1 cellular context compared by ENCODE assay signal in genomic region chr19:1281895-1282287, GRCh38.
A peak's percentile ranks its signal among the peaks of the same experiment; 100 is the strongest.
TF ChIP-seq lines count a peak whose summit lies in the region.

No MANE protein-coding gene starts in this region.

TF ChIP-seq in GM12878, 131 proteins besides CTCF, POLR2A, EP300 and RAD21:
- TF ChIP-seq ATF7 (IDR thresholded peaks at IDR 0.05; ENCODE audit: low read depth), result no peak
- TF ChIP-seq NFXL1 (IDR thresholded peaks at IDR 0.05; ENCODE audit: borderline replicate concordance), result 0 out of 2 replicates have a peak, but pooled peaks have one; percentile 46
TF ChIP-seq in GM12878: peak in this region for 1.
